In the genomic region with DNA sequence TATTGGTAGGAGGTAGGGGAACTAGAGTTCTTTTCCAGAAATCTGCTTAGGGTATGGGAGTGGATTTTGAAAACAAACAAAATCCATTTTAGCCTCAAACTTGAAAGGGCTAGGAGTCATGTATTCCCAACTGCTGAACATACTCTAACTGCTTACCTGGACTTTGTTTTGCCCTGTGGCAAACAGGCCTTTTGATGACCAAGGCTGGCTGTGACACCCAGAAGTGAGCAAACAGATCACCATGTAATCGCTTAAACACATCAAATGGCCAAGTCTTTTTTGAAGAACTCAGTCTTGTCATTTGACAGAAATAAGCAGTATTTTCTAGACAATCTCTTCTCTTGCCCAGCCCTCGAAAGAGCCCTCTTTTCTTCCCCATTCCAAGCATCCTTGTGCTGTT, we compare ENCODE assay signal across 8 cellular contexts.
"Had no signal": no experiment of that assay in that cellular context is flagged by ENCODE, and none has a peak within 500 bp of the region (broad histone marks: within the 10 kb centered on the region; RNA-seq: fewer than 3 reads in every experiment).

No MANE protein-coding gene starts in this region.

- H3K27ac ChIP-seq: KMS-11 had no signal

- H3K4me1 ChIP-seq: HAP-1 had no signal

- DNase-seq: GOT3, H7, HFFc6, KBM-7 had no signal

- H3K36me3 ChIP-seq: HAP-1 had no signal

- H3K4me3 ChIP-seq: HAP-1 had no signal

- H3K27me3 Mint-ChIP-seq: IgD-negative memory B cell had no signal

- H3K4me1 Mint-ChIP-seq: IgD-negative memory B cell had no signal

- ATAC-seq: HCT116 had no signal

- H3K9me3 ChIP-seq: HAP-1 had no signal

- H3K9me3 Mint-ChIP-seq: HFFc6, IgD-negative memory B cell had no signal

- H3K4me2 ChIP-seq: KMS-11 had no signal

- H3K27ac Mint-ChIP-seq: HFFc6, IgD-negative memory B cell had no signal

- H3K4me3 Mint-ChIP-seq: HFFc6, IgD-negative memory B cell had no signal

- H3K9ac ChIP-seq: KMS-11 had no signal
